In genomic region chr12:67816269-67816668, GRCh38 we compare ENCODE assay signal across 1 cellular context.
TF ChIP-seq lines count a peak whose summit lies in the region.

No MANE protein-coding gene starts in this region.

TF ChIP-seq in GM23338, 12 proteins besides CTCF, POLR2A, EP300 and RAD21 (continued from another document):
- TF ChIP-seq ZNF114 (CRISPR knock-in tag; IDR thresholded peaks at IDR 0.05) (no peak), REST (IDR thresholded peaks at IDR 0.05; ENCODE audit: unreplicated experiment) (no peak), POLR2AphosphoS5 (IDR thresholded peaks at IDR 0.05; ENCODE audit: low read depth) (no peak)
